ENCODE assay signal across 9 cellular contexts in the genomic region with DNA sequence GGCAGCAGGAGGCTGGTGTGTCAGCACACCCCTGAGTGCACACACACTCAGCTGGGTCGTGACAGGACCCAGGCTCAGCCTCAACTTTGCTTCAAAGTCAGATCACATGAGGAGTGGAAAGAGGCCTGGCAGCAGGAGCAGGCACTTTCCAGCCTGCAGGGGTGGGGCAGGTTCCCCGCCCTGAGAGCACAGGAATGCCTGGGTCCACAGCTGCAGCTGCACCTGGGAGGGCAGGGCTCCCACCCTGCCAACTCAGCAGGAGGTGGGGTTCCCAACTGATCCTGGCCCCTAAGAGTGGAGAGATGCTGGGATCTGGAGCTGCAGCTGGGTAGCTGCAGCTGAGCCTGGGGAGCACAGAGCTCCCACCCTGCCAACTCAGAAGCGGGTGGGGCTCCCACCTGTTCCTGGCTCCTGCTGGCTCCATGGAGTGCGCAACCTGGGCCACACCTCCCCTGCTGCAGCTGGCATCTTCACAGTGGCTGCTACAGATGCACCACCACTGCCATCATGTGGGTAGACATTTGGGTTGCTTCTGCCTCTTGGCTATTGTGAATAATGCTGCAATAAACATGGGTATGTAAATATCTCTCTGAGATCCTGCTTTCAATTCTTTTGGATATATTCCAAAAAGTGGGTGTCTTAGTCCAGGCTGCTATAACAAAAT.
DNase-seq lines count a peak whose midpoint lies in the region; ATAC-seq and FAIRE-seq lines count a peak whose summit lies in the region.
"Had no signal": no experiment of that assay in that cellular context is flagged by ENCODE, and none has a peak within 500 bp of the region (broad histone marks: within the 10 kb centered on the region; RNA-seq: fewer than 3 reads in every experiment).

No MANE protein-coding gene starts in this region.

- ATAC-seq in GM18502 (IDR thresholded peaks at IDR 0.05; ENCODE audit: poor library complexity, unreplicated experiment) (no peak), HG02588 (IDR thresholded peaks at IDR 0.05; ENCODE audit: unreplicated experiment) (no peak)
- ATAC-seq: CD8-positive, alpha-beta T cell had no signal

- peak; percentile 10 for DNase-seq in NCI-H345 (lab: John Stamatoyannopoulos, UW)
- DNase-seq in NCI-H345 treated with DMSO at 0.1 percent for 48 hours (lab: John Stamatoyannopoulos, UW; ENCODE audit: unreplicated experiment): no peak
- peak; percentile 47 for DNase-seq in NCI-H2081 treated with DMSO at 0.1 percent for 48 hours (lab: John Stamatoyannopoulos, UW)
- peak; percentile 67 for DNase-seq in activated effector memory CD4-positive, alpha-beta T cell treated with anti-CD3 and anti-CD28 coated beads, Interleukin-2, amount 50 U/mL, for 16 hours
- DNase-seq in putamen (ENCODE audit: low spot score): peak; percentile 13
- DNase-seq in HTR-8/SVneo (ENCODE audit: insufficient read length, low spot score): no peak

- FAIRE-seq in HTR-8/SVneo (lab: Jason Lieb, UNC): no peak

Comparison
In these comparisons a context has a peak if more than half of its experiments do, and no peak if none do; other contexts are left out.
1. DNase-seq: peak in NCI-H345 (single experiment), NCI-H2081 treated with DMSO at 0.1 percent for 48 hours (single experiment), activated effector memory CD4-positive, alpha-beta T cell treated with anti-CD3 and anti-CD28 coated beads, Interleukin-2, amount 50 U/mL, for 16 hours (single experiment) and putamen (single experiment); none in NCI-H345 treated with DMSO at 0.1 percent for 48 hours (single experiment) and HTR-8/SVneo (single experiment).